In genomic region chr20:47115694-47116093, GRCh38 we compare ENCODE assay signal across 13 cellular contexts.
A peak's percentile ranks its signal among the peaks of the same experiment; 100 is the strongest.
DNase-seq lines count a peak whose midpoint lies in the region; ATAC-seq, FAIRE-seq and TF ChIP-seq lines count a peak whose summit lies in the region.
"Had no signal": no experiment of that assay in that cellular context is flagged by ENCODE, and none has a peak within 500 bp of the region (broad histone marks: within the 10 kb centered on the region; RNA-seq: fewer than 3 reads in every experiment).

No MANE protein-coding gene starts in this region.

- WGBS in IMR-90 (ENCODE audit: extremely low coverage in 2 of 2, insufficient read length in 1 of 2), 2 experiments: 100% methylated on average over 2 of the region's 4 CpGs; no CpG with 5 or more reads in 1 of the 2 experiments
- WGBS in H1 (ENCODE audit: extremely low coverage in 1 of 2, insufficient coverage in 1 of 2, insufficient read length in 1 of 2, insufficient replicate concordance in 2 of 2, low coverage in 1 of 2, low lambda C conversion rate in 2 of 2, missing lambda C conversion rate in 1 of 2), 2 experiments: 93% methylated on average over 4 of the region's 4 CpGs; no CpG with 5 or more reads in 1 of the 2 experiments

- H3K4me3 ChIP-seq in HEK293 (ENCODE audit: low read depth, low read length) (no peak overlapping the region), IMR-90 (ENCODE audit: insufficient read depth, low read depth, low read length) (no peak overlapping the region), H1 (ENCODE audit: extremely low read depth in 1 of 4, insufficient read depth in 2 of 4, low read depth in 3 of 4, low read length in 4 of 4) (no peak overlapping the region)
- H3K4me3 ChIP-seq: BLaER1 treated with 17β-estradiol and CSF1 and Interleukin-3, amounts not matched to agents 10 nM and 100 nM; GM12878 had no signal

- in situ Hi-C loops in IMR-90 (cut with MboI; ENCODE audit: low sequenced_read_pairs): no loop called here

- no peak overlapping the region for H4K8ac ChIP-seq in IMR-90 (ENCODE audit: low read depth in 2 of 2, low read length in 2 of 2)
- no peak overlapping the region for H4K8ac ChIP-seq in H1 (ENCODE audit: extremely low read depth, insufficient read depth, low read length)

- DNase-seq in IMR-90 (no peak), H1 (ENCODE audit: low read depth in 1 of 2, low spot score in 2 of 2) (no peak), urothelium cell line (ENCODE audit: low spot score) (no peak), NCI-H69 (lab: John Stamatoyannopoulos, UW) (no peak), T-helper 1 cell (no peak)
- DNase-seq: Calu3; CD8-positive, alpha-beta T cell; DMS79 treated with DMSO at 0.1 percent for 48 hours; GOT3; H9 had no signal

- no peaks in the 10 kb centered on the region for H3K79me1 ChIP-seq in IMR-90 (ENCODE audit: low read depth in 1 of 2, low read length in 2 of 2)
- H3K79me1 ChIP-seq in H1 (ENCODE audit: low read depth, low read length): no peaks in the 10 kb centered on the region

- H2BK20ac ChIP-seq in IMR-90 (ENCODE audit: low read depth, low read length) (no peak overlapping the region), H1 (ENCODE audit: low read length) (no peak overlapping the region)

- H3K4me1 ChIP-seq in HEK293 (ENCODE audit: control insufficient read depth, insufficient read depth, low read length) (peaks cover 7% of the 10 kb centered on the region), IMR-90 (ENCODE audit: control insufficient read depth, insufficient read depth, low read length) (peaks cover 24% of the 10 kb centered on the region), H1 (replicated peaks in 1 of 4; ENCODE audit: control insufficient read depth in 3 of 4, insufficient read depth in 4 of 4, low read length in 3 of 4) (peaks cover 0 to 7% (median 3%) of the 10 kb centered on the region in 4 experiments; a peak in 4 of 7 replicates)

- no peak overlapping the region for H2AFZ ChIP-seq in IMR-90 (replicated peaks; ENCODE audit: low read length, poor library complexity)
- H2AFZ ChIP-seq in H1 (ENCODE audit: low read length): no peak overlapping the region

- H4K5ac ChIP-seq in IMR-90 (ENCODE audit: low read depth, low read length): no peak overlapping the region
- no peak overlapping the region for H4K5ac ChIP-seq in H1 (ENCODE audit: insufficient read length, low read depth, low read length)

- H2BK12ac ChIP-seq in H1 (ENCODE audit: low read depth, low read length): no peak overlapping the region

- no peak overlapping the region for H3K9ac ChIP-seq in IMR-90 (ENCODE audit: low read depth, low read length)
- no peak overlapping the region for H3K9ac ChIP-seq in H1 (replicated peaks in 1 of 4; ENCODE audit: extremely low read depth in 1 of 4, low read depth in 3 of 4, low read length in 3 of 4)
- H3K9ac ChIP-seq: BLaER1 treated with 17β-estradiol and CSF1 and Interleukin-3, amounts not matched to agents 10 nM and 100 nM had no signal

- H2BK15ac ChIP-seq in IMR-90 (ENCODE audit: low read depth, low read length): no peak overlapping the region; the same call in 2 of the 3 replicates
- H2BK15ac ChIP-seq in H1 (ENCODE audit: low read length): no peak overlapping the region

- no peak overlapping the region for H2BK120ac ChIP-seq in IMR-90 (ENCODE audit: low read depth, low read length)
- H2BK120ac ChIP-seq in H1 (replicated peaks; ENCODE audit: low read depth, low read length): no peak overlapping the region

- H3K18ac ChIP-seq in IMR-90 (ENCODE audit: low read depth, low read length): no peak overlapping the region
- H3K18ac ChIP-seq in H1 (ENCODE audit: extremely low read depth, low read length): no peak overlapping the region

- CTCF ChIA-PET in HEK293 (lab: Yijun Ruan, JAX) (no interaction called here), IMR-90 (lab: Yijun Ruan, JAX) (no interaction called here), H1 (lab: Charles Lee; ENCODE audit: partially characterized antibody) (no interaction called here)

- H2AK5ac ChIP-seq in IMR-90 (ENCODE audit: low read depth, low read length) (peak overlapping the region; percentile 62), H1 (ENCODE audit: low read depth, low read length) (no peak overlapping the region)

- no peak for ATAC-seq in IMR-90 (ENCODE audit: low read depth)
- ATAC-seq: CD8-positive, alpha-beta T cell; GM12878 had no signal

- H4K91ac ChIP-seq in IMR-90 (ENCODE audit: insufficient read depth, low read depth, low read length) (no peak overlapping the region), H1 (replicated peaks; ENCODE audit: insufficient read length, low read length) (no peak overlapping the region)

- peaks cover 16% of the 10 kb centered on the region for H3K9me1 ChIP-seq in IMR-90 (ENCODE audit: insufficient read depth, low read length)

- no peaks in the 10 kb centered on the region for H3K9me3 ChIP-seq in HEK293 (ENCODE audit: control insufficient read depth, insufficient read depth, low read depth, low read length)
- peaks cover 5% of the 10 kb centered on the region for H3K9me3 ChIP-seq in IMR-90 (ENCODE audit: control insufficient read depth, insufficient read depth, low read length)
- peaks cover 0 to 1% of the 10 kb centered on the region in 2 experiments; a peak in 1 of 4 replicates for H3K9me3 ChIP-seq in H1 (ENCODE audit: insufficient read depth in 2 of 2, low read depth in 1 of 2, low read length in 1 of 2)

- H3K14ac ChIP-seq in IMR-90 (replicated peaks; ENCODE audit: low read depth, low read length): no peak overlapping the region
- H3K14ac ChIP-seq in H1 (ENCODE audit: insufficient read length): no peak overlapping the region

- H2AK9ac ChIP-seq in IMR-90 (replicated peaks; ENCODE audit: low read depth, low read length, poor library complexity): no peak overlapping the region

- TF ChIP-seq EP300 in H1 (IDR thresholded peaks at IDR 0.05; ENCODE audit: borderline replicate concordance in 1 of 2, low read depth in 2 of 2, low read length in 2 of 2): no peak

- H3K79me2 ChIP-seq in H1 (ENCODE audit: control insufficient read depth in 1 of 2, insufficient read depth in 2 of 2, low read length in 2 of 2): no peaks in the 10 kb centered on the region

- H3K27me3 ChIP-seq in IMR-90 (ENCODE audit: control insufficient read depth, insufficient read depth, low read length) (no peaks in the 10 kb centered on the region), H1 (replicated peaks in 1 of 4; ENCODE audit: control insufficient read depth in 3 of 4, extremely low read depth in 1 of 4, insufficient read depth in 3 of 4, low read length in 3 of 4) (no peaks in the 10 kb centered on the region)
- H3K27me3 ChIP-seq: BLaER1 treated with 17β-estradiol and CSF1 and Interleukin-3, amounts not matched to agents 10 nM and 100 nM had no signal

- H3K27ac ChIP-seq in HEK293 (ENCODE audit: extremely low read depth, low read depth, low read length): no peak overlapping the region
- no peak overlapping the region for H3K27ac ChIP-seq in IMR-90 (ENCODE audit: insufficient read depth, low read length)
- H3K27ac ChIP-seq in H1 (ENCODE audit: low read depth, low read length): no peak overlapping the region
- H3K27ac ChIP-seq: BLaER1 treated with 17β-estradiol and CSF1 and Interleukin-3, amounts not matched to agents 10 nM and 100 nM had no signal

- H2BK5ac ChIP-seq in IMR-90 (ENCODE audit: low read depth, low read length, poor library complexity, severe bottlenecking) (no peak overlapping the region), H1 (ENCODE audit: low read depth, low read length) (no peak overlapping the region)

- no peak overlapping the region for H3K4me2 ChIP-seq in IMR-90 (ENCODE audit: low read depth, low read length)
- no peak overlapping the region for H3K4me2 ChIP-seq in H1 (ENCODE audit: insufficient read depth in 1 of 2, low read depth in 2 of 2, low read length in 2 of 2)

- POLR2A ChIA-PET in HEK293 (lab: Yijun Ruan, JAX) (no interaction called here), IMR-90 (lab: Charles Lee; ENCODE audit: unreplicated experiment) (no interaction called here), H1 (lab: Charles Lee; ENCODE audit: partially characterized antibody) (no interaction called here)

- FAIRE-seq in H1 (lab: Jason Lieb, UNC): no peak
- FAIRE-seq in urothelium cell line (lab: Jason Lieb, UNC): peak; percentile 9
- FAIRE-seq: GM12878 had no signal

- H3K56ac ChIP-seq in IMR-90 (ENCODE audit: extremely low read depth, insufficient read depth, low read length) (no peak overlapping the region), H1 (replicated peaks; ENCODE audit: insufficient read length, low read depth, low read length) (no peak overlapping the region)

- no peak for TF ChIP-seq POLR2A in IMR-90 (IDR thresholded peaks at IDR 0.05; ENCODE audit: low read depth, low read length)
- no peak for TF ChIP-seq POLR2A in H1 (IDR thresholded peaks at IDR 0.05; ENCODE audit: control extremely low read depth in 1 of 2, low read depth in 2 of 2, low read length in 2 of 2)

- no TSS peak for BruUV-seq in IMR-90 (replicated peaks; lab: Mats Ljungman, UMichigan)

- H3K36me3 ChIP-seq in HEK293 (ENCODE audit: control insufficient read depth in 2 of 2, insufficient read depth in 1 of 2, low read length in 2 of 2) (no peaks in the 10 kb centered on the region), IMR-90 (ENCODE audit: control insufficient read depth, insufficient read depth, low read length) (no peaks in the 10 kb centered on the region), H1 (ENCODE audit: control insufficient read depth in 2 of 4, insufficient read depth in 4 of 4, low read length in 3 of 4) (no peaks in the 10 kb centered on the region)

- H4K20me1 ChIP-seq in IMR-90 (ENCODE audit: insufficient read depth, low read length) (no peaks in the 10 kb centered on the region), H1 (replicated peaks in 1 of 2; ENCODE audit: control insufficient read depth in 1 of 2, insufficient read depth in 2 of 2, low read length in 2 of 2) (no peaks in the 10 kb centered on the region)
- H4K20me1 ChIP-seq: BLaER1 treated with 17β-estradiol and CSF1 and Interleukin-3, amounts not matched to agents 10 nM and 100 nM had no signal

- H3K4ac ChIP-seq in IMR-90 (ENCODE audit: low read depth, low read length) (no peak overlapping the region), H1 (replicated peaks; ENCODE audit: insufficient read length, low read depth, low read length) (no peak overlapping the region)

- dilution Hi-C loops in IMR-90 (cut with HindIII; ENCODE audit: low sequenced_read_pairs, unreplicated experiment): no loop called here

- H3K23ac ChIP-seq in IMR-90 (ENCODE audit: low read depth, low read length) (no peak overlapping the region), H1 (ENCODE audit: insufficient read length) (no peak overlapping the region)

- H3K23me2 ChIP-seq in H1 (ENCODE audit: low read depth, low read length): no peaks in the 10 kb centered on the region

- TF ChIP-seq RAD21 in IMR-90 (IDR thresholded peaks at IDR 0.05; ENCODE audit: low read length): no peak
- TF ChIP-seq RAD21 in H1 (IDR thresholded peaks at IDR 0.05 in 1 of 2, conservative IDR thresholded peaks at IDR 0.05 in 1 of 2; ENCODE audit: low read depth in 2 of 2, low read length in 2 of 2): no peak

- TF ChIP-seq CTCF in HEK293 (tag by site-specific recombination; IDR thresholded peaks at IDR 0.05) (no peak), IMR-90 (conservative IDR thresholded peaks at IDR 0.05; ENCODE audit: low read depth, low read length) (no peak), H1 (IDR thresholded peaks at IDR 0.05; ENCODE audit: control extremely low read depth in 1 of 3, insufficient read depth in 1 of 3, low read depth in 1 of 3, low read length in 3 of 3) (no peak)

- intact Hi-C loops in IMR-90 (cut with micrococcal nuclease): loop anchor here (10.0 kb wide), 1 partner anchor 91 kb away; no protein-coding TSS in a partner anchor
